Comparison of ENCODE assay signal across 14 cellular contexts in the genomic region with DNA sequence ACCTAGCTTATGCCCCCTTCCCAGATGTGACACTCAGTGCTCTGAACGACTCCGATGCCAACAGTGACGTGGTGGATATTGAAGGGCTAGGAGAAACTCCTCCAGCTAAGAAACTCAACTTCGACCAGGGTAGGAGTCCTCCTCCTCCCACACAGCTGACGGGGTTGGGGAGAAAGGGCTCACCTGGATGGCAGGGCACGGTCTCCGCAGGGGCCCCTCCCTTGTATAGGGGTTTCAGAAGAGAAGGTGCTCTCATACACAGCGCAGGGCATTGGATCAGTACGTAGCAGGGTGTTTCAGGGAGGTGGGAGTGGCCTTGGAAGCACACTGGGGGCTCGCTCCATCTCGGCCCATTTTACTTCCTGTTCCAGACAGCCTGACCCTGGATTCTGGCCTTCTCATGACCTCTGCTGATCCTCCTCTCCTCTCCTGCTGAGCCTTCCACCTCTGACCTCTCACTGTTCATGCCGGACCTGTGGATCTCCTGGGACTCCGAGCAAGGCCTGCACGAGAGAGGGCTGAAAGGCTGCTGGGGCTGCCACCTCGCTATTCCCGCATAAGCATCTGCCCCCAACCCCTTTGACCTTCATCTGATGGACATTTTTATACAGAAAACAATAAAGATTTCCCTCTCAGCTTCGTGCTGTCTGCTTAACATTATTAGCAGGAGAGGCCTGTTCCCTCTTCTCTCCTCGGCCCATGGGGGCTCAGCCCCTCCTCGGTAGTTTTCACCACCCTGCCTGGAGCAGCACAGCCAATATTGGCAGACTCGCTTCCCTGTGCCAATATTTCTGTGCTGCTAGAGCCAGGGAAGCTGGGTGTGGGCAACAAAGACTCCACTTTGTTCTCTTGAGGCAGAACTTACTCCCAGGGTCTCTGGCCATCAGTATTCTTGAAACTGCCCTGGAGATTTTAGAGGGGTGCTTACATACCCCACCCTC. TPM values are rescaled to one million over a fixed set of nuclear protein-coding genes. Genes with fewer than 3 reads are reported as not detected.
DNase-seq lines count a peak whose midpoint lies in the region; ATAC-seq, FAIRE-seq and TF ChIP-seq lines count a peak whose summit lies in the region.
"Had no signal": no experiment of that assay in that cellular context is flagged by ENCODE, and none has a peak within 500 bp of the region (broad histone marks: within the 10 kb centered on the region; RNA-seq: fewer than 3 reads in every experiment).

No MANE protein-coding gene starts in this region.

- H2BK120ac ChIP-seq in H9 (ENCODE audit: low read depth, low read length, poor library complexity, severe bottlenecking): no peak overlapping the region

- no peak overlapping the region for H4K8ac ChIP-seq in H9 (replicated peaks; ENCODE audit: insufficient read length, low read depth, low read length)

- CTCF ChIA-PET in HepG2 (lab: Yijun Ruan, JAX; ENCODE audit: low intra/inter-chr PET ratio, low total read pairs): no interaction called here

- ATAC-seq in HepG2 (no peak), HG03280 (IDR thresholded peaks at IDR 0.05; ENCODE audit: unreplicated experiment) (no peak), GM18867 (IDR thresholded peaks at IDR 0.05; ENCODE audit: unreplicated experiment) (no peak)
- ATAC-seq: mucosa of descending colon had no signal

- H3T11ph ChIP-seq in H9 (ENCODE audit: low read length): no peak overlapping the region

- H2AFZ ChIP-seq in HepG2 (ENCODE audit: low read length) (no peak overlapping the region), neural progenitor cell (replicated peaks) (no peak overlapping the region), H9 (ENCODE audit: low read length) (no peak overlapping the region)

- peak overlapping the region; percentile 59 to 75 for H3K27ac ChIP-seq in liver (ENCODE audit: low read depth in 1 of 2, low read length in 2 of 2)
- no peak overlapping the region for H3K27ac ChIP-seq in HepG2 (ENCODE audit: extremely low read length, insufficient read depth, low read length)
- peak overlapping the region; percentile 42 for H3K27ac ChIP-seq in cingulate gyrus (ENCODE audit: low read depth, low read length)
- no peak overlapping the region for H3K27ac ChIP-seq in neural progenitor cell
- peak overlapping the region; percentile 94 to 96 for H3K27ac ChIP-seq in uterus
- H3K27ac ChIP-seq in H9 (ENCODE audit: insufficient read length, low read depth, low read length): no peak overlapping the region

- H3K4ac ChIP-seq in H9 (ENCODE audit: low read depth, low read length): no peak overlapping the region

- H2BK15ac ChIP-seq in H9 (ENCODE audit: low read depth, low read length): no peak overlapping the region

- no peak overlapping the region for H4K5ac ChIP-seq in H9 (ENCODE audit: insufficient read length, low read depth, low read length)

- TF ChIP-seq EP300 in HepG2 (IDR thresholded peaks at IDR 0.05; ENCODE audit: low read depth in 2 of 2, low read length in 2 of 2): no peak
- no peak for TF ChIP-seq EP300 in HepG2 (CRISPR knock-in tag; IDR thresholded peaks at IDR 0.05; ENCODE audit: borderline replicate concordance)

- no peak for DNase-seq in HepG2 (ENCODE audit: low spot score)
- DNase-seq in neural progenitor cell (ENCODE audit: low spot score): no peak
- no peak for DNase-seq in uterus
- DNase-seq in H9: no peak
- DNase-seq: cerebellar nuclear complex, glutamatergic neuron, KG1, NCI-H2171, SHP77 treated with DMSO at 0.1 percent for 48 hours had no signal

- no peak for FAIRE-seq in HepG2 (lab: Jason Lieb, UNC)

- BruUV-seq in HepG2 (replicated peaks; lab: Mats Ljungman, UMichigan): no TSS peak

- H3K4me3 ChIP-seq in liver (ENCODE audit: low read depth in 1 of 3, low read length in 3 of 3) (no peak overlapping the region), HepG2 (replicated peaks in 1 of 3; ENCODE audit: insufficient read depth in 1 of 3, low read depth in 2 of 3, low read length in 3 of 3) (no peak overlapping the region), neural progenitor cell (no peak overlapping the region), uterus (peak overlapping the region in 1 of 2 donors; percentile 77)
- H3K4me3 ChIP-seq: mucosa of descending colon had no signal

- POLR2A ChIA-PET in HepG2 (lab: Yijun Ruan, JAX): no interaction called here

- H2BK20ac ChIP-seq in H9 (ENCODE audit: low read depth, low read length, poor library complexity, severe bottlenecking): no peak overlapping the region

- peaks cover 18% of the 10 kb centered on the region for H3K79me2 ChIP-seq in HepG2 (ENCODE audit: insufficient read depth, low read length)
- peaks cover 19% of the 10 kb centered on the region for H3K79me2 ChIP-seq in neural progenitor cell (ENCODE audit: low read depth)
- no peaks in the 10 kb centered on the region for H3K79me2 ChIP-seq in H9 (ENCODE audit: insufficient read depth, low read length)

- H3K23ac ChIP-seq in H9 (ENCODE audit: insufficient read length, low read depth, low read length): no peak overlapping the region

- H3K27me3 Mint-ChIP-seq in neural progenitor cell (ENCODE audit: insufficient read depth, low read depth): peaks cover 11% of the 10 kb centered on the region
- H3K27me3 Mint-ChIP-seq in H9 (ENCODE audit: low read depth): peaks cover 19% of the 10 kb centered on the region

- H2BK5ac ChIP-seq in H9 (ENCODE audit: insufficient read length, low read length): no peak overlapping the region

- intact Hi-C loops in HepG2 (cut with micrococcal nuclease; ENCODE audit: unreplicated experiment): no loop called here
- intact Hi-C loops in uterus (cut with DNase I; ENCODE audit: low total_unique reads): no loop called here

- peaks cover 41% of the 10 kb centered on the region for H3F3A ChIP-seq in neural progenitor cell (ENCODE audit: low read depth)

- H4K91ac ChIP-seq in H9 (ENCODE audit: insufficient read length, low read depth, low read length): no peak overlapping the region

- no peak overlapping the region for H3K14ac ChIP-seq in H9 (ENCODE audit: insufficient read depth, low read length)

- H3K4me3 Mint-ChIP-seq in neural progenitor cell (peak overlapping the region; percentile 15), H9 (peak overlapping the region in 1 of 2 experiments; percentile 42; a peak in 2 of 5 replicates)

- H3K36me3 ChIP-seq in liver (ENCODE audit: control insufficient read depth in 4 of 4, insufficient read depth in 3 of 4, low read depth in 1 of 4, low read length in 3 of 4): no peaks in the 10 kb centered on the region
- no peaks in the 10 kb centered on the region; a peak in 1 of 5 replicates for H3K36me3 ChIP-seq in HepG2 (replicated peaks in 1 of 2; ENCODE audit: control insufficient read depth in 1 of 2, insufficient read depth in 2 of 2, low read length in 2 of 2)
- no peaks in the 10 kb centered on the region for H3K36me3 ChIP-seq in neural progenitor cell
- no peaks in the 10 kb centered on the region for H3K36me3 ChIP-seq in uterus

- no peak overlapping the region for H3K9ac ChIP-seq in liver (ENCODE audit: low read depth in 1 of 2, low read length in 2 of 2)
- no peak overlapping the region for H3K9ac ChIP-seq in HepG2 (ENCODE audit: insufficient read depth, low read depth, low read length)
- no peak overlapping the region for H3K9ac ChIP-seq in neural progenitor cell
- no peak overlapping the region for H3K9ac ChIP-seq in H9 (ENCODE audit: extremely low read depth, insufficient read length, low read length)

- peaks cover 11 to 39% (median 25%) of the 10 kb centered on the region in 4 donors for H3K4me1 ChIP-seq in liver (ENCODE audit: control insufficient read depth in 4 of 4, insufficient read depth in 4 of 4, low read length in 3 of 4)
- peaks cover 44% of the 10 kb centered on the region for H3K4me1 ChIP-seq in HepG2 (ENCODE audit: insufficient read depth, low read length)
- H3K4me1 ChIP-seq in neural progenitor cell: peaks cover 15% of the 10 kb centered on the region
- peaks cover 0 to 4% of the 10 kb centered on the region in 2 donors for H3K4me1 ChIP-seq in uterus
- 0 out of 2 replicates have a peak, but pooled peaks cover 3% of the 10 kb centered on the region for H3K4me1 ChIP-seq in H9 (ENCODE audit: insufficient read depth, low read length)

- H4K20me1 ChIP-seq in HepG2 (ENCODE audit: insufficient read depth, low read length) (no peaks in the 10 kb centered on the region), neural progenitor cell (ENCODE audit: low read depth) (no peaks in the 10 kb centered on the region), H9 (ENCODE audit: control insufficient read depth, insufficient read depth, insufficient read length) (no peaks in the 10 kb centered on the region)

- no peak overlapping the region for H3K56ac ChIP-seq in H9 (ENCODE audit: insufficient read length, low read depth, low read length)

- H3K27ac Mint-ChIP-seq in neural progenitor cell: no peak overlapping the region
- H3K27ac Mint-ChIP-seq in H9: no peak overlapping the region; a peak in 1 of 7 replicates

- H3K9me3 ChIP-seq in liver (ENCODE audit: control insufficient read depth in 4 of 4, low read length in 3 of 4) (no peaks in the 10 kb centered on the region), HepG2 (ENCODE audit: low read length) (no peaks in the 10 kb centered on the region), neural progenitor cell (ENCODE audit: low read depth) (no peaks in the 10 kb centered on the region), uterus (no peaks in the 10 kb centered on the region), H9 (ENCODE audit: control insufficient read depth, low read depth, low read length) (no peaks in the 10 kb centered on the region)
- H3K9me3 ChIP-seq: mucosa of descending colon had no signal

- H2BK12ac ChIP-seq in H9 (ENCODE audit: insufficient read length, low read depth, low read length): no peak overlapping the region

- H3K18ac ChIP-seq in H9 (ENCODE audit: insufficient read length, low read depth, low read length): no peak overlapping the region

- peaks cover 15% of the 10 kb centered on the region for H3K23me2 ChIP-seq in H9 (ENCODE audit: insufficient read length, low read depth, low read length, poor library complexity, severe bottlenecking)

- in situ Hi-C loops in HepG2 (cut with HindIII; ENCODE audit: extremely low pct_ligation_motif_present, low pct_unique_long_range_greater_than_20kb): loop anchor here (10.0 kb wide), 1 partner anchor 352 kb away; no protein-coding TSS in a partner anchor

- no peak overlapping the region for H2AK5ac ChIP-seq in H9 (ENCODE audit: insufficient read length, low read length)

- TF ChIP-seq RAD21 in liver (IDR thresholded peaks at IDR 0.05): no peak
- TF ChIP-seq RAD21 in HepG2 (CRISPR knock-in tag; IDR thresholded peaks at IDR 0.05): no peak

- WGBS in liver: 81% methylated on average over 20 of the region's 20 CpGs
- WGBS in HepG2 (ENCODE audit: low lambda C conversion rate): 92% methylated on average over 16 of the region's 20 CpGs
- no CpG with 5 or more reads among the region's 20 CpGs for WGBS in H9 (ENCODE audit: extremely low coverage, insufficient read length, low lambda C conversion rate)

- TF ChIP-seq POLR2A in HepG2 (IDR thresholded peaks at IDR 0.05; ENCODE audit: insufficient read depth in 1 of 2, low read depth in 2 of 2, low read length in 2 of 2) (no peak), uterus (IDR thresholded peaks at IDR 0.05) (no peak)

- H3K4me2 ChIP-seq in HepG2 (ENCODE audit: low read depth, low read length) (no peak overlapping the region), neural progenitor cell (no peak overlapping the region), H9 (ENCODE audit: insufficient read depth, insufficient read length, low read length) (no peak overlapping the region)

- H3K36me3 Mint-ChIP-seq in neural progenitor cell: peaks cover 2% of the 10 kb centered on the region
- H3K36me3 Mint-ChIP-seq in H9 (ENCODE audit: insufficient read depth in 1 of 3, low read depth in 3 of 3): peaks cover 2 to 22% (median 3%) of the 10 kb centered on the region in 3 experiments; a peak in 4 of 7 replicates

- TF ChIP-seq CTCF in liver (IDR thresholded peaks at IDR 0.05; ENCODE audit: low read depth, low read length, missing input control) (no peak), HepG2 (CRISPR knock-in tag; IDR thresholded peaks at IDR 0.05) (no peak), neural progenitor cell (IDR thresholded peaks at IDR 0.05) (no peak), uterus (IDR thresholded peaks at IDR 0.05) (no peak), H9 (conservative IDR thresholded peaks at IDR 0.05) (no peak)

- H3K27me3 ChIP-seq in liver (ENCODE audit: control insufficient read depth in 4 of 4, insufficient read depth in 4 of 4, low read length in 3 of 4) (no peaks in the 10 kb centered on the region), HepG2 (ENCODE audit: control insufficient read depth in 1 of 2, insufficient read depth in 2 of 2, low read length in 2 of 2) (peaks cover 0 to under 1% of the 10 kb centered on the region in 2 experiments; a peak in 3 of 5 replicates), neural progenitor cell (peaks cover 21% of the 10 kb centered on the region), uterus (peaks cover 0 to 1% of the 10 kb centered on the region in 2 donors), H9 (ENCODE audit: insufficient read depth, low read length) (peaks cover under 1% of the 10 kb centered on the region; the same call in 1 of the 2 replicates)

- peaks cover 68% of the 10 kb centered on the region for H3K4me1 Mint-ChIP-seq in neural progenitor cell
- H3K4me1 Mint-ChIP-seq in H9: peaks cover 32 to 61% of the 10 kb centered on the region in 2 experiments

- no peaks in the 10 kb centered on the region for H3K79me1 ChIP-seq in H9 (ENCODE audit: insufficient read depth, low read depth, low read length, poor library complexity, severe bottlenecking)

- no peaks in the 10 kb centered on the region for H3K9me3 Mint-ChIP-seq in neural progenitor cell
- H3K9me3 Mint-ChIP-seq in H9: no peaks in the 10 kb centered on the region; a peak in 1 of 5 replicates

RNA-seq across cellular contexts. Expression of a gene that starts 4.7 kb away (rescaled TPM):
- 10 to 100 TPM; 13.5 to 65.5 TPM for total RNA-seq in liver
- polyA plus RNA-seq in liver: 100 to 1,000 TPM; 196 to 384 TPM
- 41.5 and 57.2 TPM in 2 replicates for total RNA-seq in HepG2 (2016; rRNA removed; fragmentation: Illumina TruSeq; extraction: Trizol)
- total RNA-seq in HepG2 (2016; cell fraction: cytosol; rRNA removed; fragmentation: Illumina TruSeq; extraction: Trizol; ENCODE audit: low read depth): 41.7 and 49.8 TPM in 2 replicates
- 33.3 and 56.0 TPM in 2 replicates for total RNA-seq in HepG2 (2016; cell fraction: insoluble cytoplasmic fraction; rRNA removed; fragmentation: Illumina TruSeq; extraction: Trizol)
- 52.1 and 66.6 TPM in 2 replicates for total RNA-seq in HepG2 (2016; cell fraction: membrane; rRNA removed; fragmentation: Illumina TruSeq; extraction: Trizol)
- total RNA-seq in HepG2 (2016; cell fraction: nucleus; rRNA removed; fragmentation: Illumina TruSeq; extraction: Trizol): 29.6 and 42.0 TPM in 2 replicates
- 113 and 121 TPM in 2 replicates for polyA plus RNA-seq in HepG2 (2011; rRNA removed)
- 136 and 149 TPM in 2 replicates for polyA plus RNA-seq in HepG2 (2011; cell fraction: cytosol; rRNA removed)
- 49.9 and 54.4 TPM in 2 replicates for polyA plus RNA-seq in HepG2 (2011; cell fraction: nucleus; rRNA removed)
- polyA plus RNA-seq in HepG2 (2012): 189 and 246 TPM in 2 replicates
- polyA plus RNA-seq in HepG2 (2016; cell fraction: cytosol; fragmentation: Illumina TruSeq; extraction: Trizol; ENCODE audit: low read depth): 191 and 227 TPM in 2 replicates
- 118 and 137 TPM in 2 replicates for polyA plus RNA-seq in HepG2 (2016; cell fraction: insoluble cytoplasmic fraction; fragmentation: Illumina TruSeq; extraction: Trizol; ENCODE audit: low read depth)
- polyA plus RNA-seq in HepG2 (2016; cell fraction: membrane; fragmentation: Illumina TruSeq; extraction: Trizol; ENCODE audit: low read depth): 209 and 217 TPM in 2 replicates
- polyA plus RNA-seq in HepG2 (2016; cell fraction: nucleus; fragmentation: Illumina TruSeq; extraction: Trizol; ENCODE audit: insufficient read depth, low read depth): 191 and 216 TPM in 2 replicates
- 81.4 and 128 TPM in 2 replicates for polyA minus RNA-seq in HepG2 (2011; rRNA and poly(A)+ RNA removed; ENCODE audit: low replicate concordance)
- 63.8 and 65.2 TPM in 2 replicates for polyA minus RNA-seq in HepG2 (2011; cell fraction: cytosol; rRNA and poly(A)+ RNA removed)
- polyA minus RNA-seq in HepG2 (2011; cell fraction: nucleus; rRNA and poly(A)+ RNA removed): 32.3 and 33.3 TPM in 2 replicates
- total RNA-seq in neural progenitor cell (ENCODE audit: low replicate concordance): 104 and 137 TPM in 2 replicates
- 100 to 1,000 TPM in 2 of 4 donors, 10 to 100 TPM in 2; 30.8 to 153 (median 101) TPM for total RNA-seq in uterus
- total RNA-seq in H9 (2021): 161 and 167 TPM in 2 replicates

RNA-seq across cellular contexts. Expression of a gene that starts 5.7 kb away (rescaled TPM):
- total RNA-seq in liver (1 to 10 TPM; 1.1 to 5.7 TPM), HepG2 (2016; rRNA removed; fragmentation: Illumina TruSeq; extraction: Trizol) (not detected in 2 replicates), neural progenitor cell (ENCODE audit: low replicate concordance) (3.8 and 5.3 TPM in 2 replicates), uterus (10 to 100 TPM in 3 of 4 donors, 1 to 10 TPM in 1; 9.7 to 32.8 (median 22.7) TPM), H9 (2021) (3.3 and 4.9 TPM in 2 replicates)
- polyA plus RNA-seq in liver (1 to 10 TPM; 1.7 to 1.8 TPM), HepG2 (2011; rRNA removed) (not detected in 2 replicates)
- not detected in 2 replicates for total RNA-seq in HepG2 (2016; cell fraction: cytosol; rRNA removed; fragmentation: Illumina TruSeq; extraction: Trizol; ENCODE audit: low read depth)
- not detected in 2 replicates for total RNA-seq in HepG2 (2016; cell fraction: insoluble cytoplasmic fraction; rRNA removed; fragmentation: Illumina TruSeq; extraction: Trizol)
- not detected in 2 replicates for total RNA-seq in HepG2 (2016; cell fraction: membrane; rRNA removed; fragmentation: Illumina TruSeq; extraction: Trizol)
- total RNA-seq in HepG2 (2016; cell fraction: nucleus; rRNA removed; fragmentation: Illumina TruSeq; extraction: Trizol): not detected in 2 replicates
- polyA plus RNA-seq in HepG2 (2011; cell fraction: cytosol; rRNA removed): not detected in 2 replicates
- polyA plus RNA-seq in HepG2 (2011; cell fraction: nucleus; rRNA removed): not detected in 2 replicates
- not detected in 2 replicates for polyA plus RNA-seq in HepG2 (2012)
- polyA plus RNA-seq in HepG2 (2016; cell fraction: cytosol; fragmentation: Illumina TruSeq; extraction: Trizol; ENCODE audit: low read depth): not detected in 2 replicates
- polyA plus RNA-seq in HepG2 (2016; cell fraction: insoluble cytoplasmic fraction; fragmentation: Illumina TruSeq; extraction: Trizol; ENCODE audit: low read depth): not detected in 2 replicates
- polyA plus RNA-seq in HepG2 (2016; cell fraction: membrane; fragmentation: Illumina TruSeq; extraction: Trizol; ENCODE audit: low read depth): not detected in 2 replicates
- polyA plus RNA-seq in HepG2 (2016; cell fraction: nucleus; fragmentation: Illumina TruSeq; extraction: Trizol; ENCODE audit: insufficient read depth, low read depth): not detected in 2 replicates
- not detected in 2 replicates for polyA minus RNA-seq in HepG2 (2011; rRNA and poly(A)+ RNA removed; ENCODE audit: low replicate concordance)
- not detected in 2 replicates for polyA minus RNA-seq in HepG2 (2011; cell fraction: cytosol; rRNA and poly(A)+ RNA removed)
- polyA minus RNA-seq in HepG2 (2011; cell fraction: nucleus; rRNA and poly(A)+ RNA removed): not detected in 2 replicates

RNA-seq across cellular contexts. Expression of a gene that starts 18.7 kb away (rescaled TPM):
- total RNA-seq in liver (10 to 100 TPM in 1 of 2 donors, 1 to 10 TPM in 1; 2.3 to 26.6 TPM), HepG2 (2016; rRNA removed; fragmentation: Illumina TruSeq; extraction: Trizol) (1.9 and 3.0 TPM in 2 replicates), neural progenitor cell (ENCODE audit: low replicate concordance) (1.4 TPM in 1 of 2 replicates, not detected in the other), uterus (1 to 10 TPM in 1 of 4 donors, under 1 TPM in 1, not detected in 2; 0.51 to 3.4 TPM), H9 (2021) (6.1 and 6.8 TPM in 2 replicates)
- polyA plus RNA-seq in liver (10 to 100 TPM; 33.3 to 43.2 TPM), HepG2 (2011; rRNA removed) (2.2 and 3.4 TPM in 2 replicates)
- 0.51 and 0.71 TPM in 2 replicates for total RNA-seq in HepG2 (2016; cell fraction: cytosol; rRNA removed; fragmentation: Illumina TruSeq; extraction: Trizol; ENCODE audit: low read depth)
- 1.8 and 3.1 TPM in 2 replicates for total RNA-seq in HepG2 (2016; cell fraction: insoluble cytoplasmic fraction; rRNA removed; fragmentation: Illumina TruSeq; extraction: Trizol)
- total RNA-seq in HepG2 (2016; cell fraction: membrane; rRNA removed; fragmentation: Illumina TruSeq; extraction: Trizol): 1.5 and 1.6 TPM in 2 replicates
- 5.5 and 6.1 TPM in 2 replicates for total RNA-seq in HepG2 (2016; cell fraction: nucleus; rRNA removed; fragmentation: Illumina TruSeq; extraction: Trizol)
- polyA plus RNA-seq in HepG2 (2011; cell fraction: cytosol; rRNA removed): 2.1 and 2.2 TPM in 2 replicates
- 6.8 and 9.2 TPM in 2 replicates for polyA plus RNA-seq in HepG2 (2011; cell fraction: nucleus; rRNA removed)
- 5.4 and 8.2 TPM in 2 replicates for polyA plus RNA-seq in HepG2 (2012)
- 0.70 and 1.4 TPM in 2 replicates for polyA plus RNA-seq in HepG2 (2016; cell fraction: cytosol; fragmentation: Illumina TruSeq; extraction: Trizol; ENCODE audit: low read depth)
- 5.9 and 6.3 TPM in 2 replicates for polyA plus RNA-seq in HepG2 (2016; cell fraction: insoluble cytoplasmic fraction; fragmentation: Illumina TruSeq; extraction: Trizol; ENCODE audit: low read depth)
- polyA plus RNA-seq in HepG2 (2016; cell fraction: membrane; fragmentation: Illumina TruSeq; extraction: Trizol; ENCODE audit: low read depth): 1.7 TPM in 2 replicates
- polyA plus RNA-seq in HepG2 (2016; cell fraction: nucleus; fragmentation: Illumina TruSeq; extraction: Trizol; ENCODE audit: insufficient read depth, low read depth): 15.2 and 15.6 TPM in 2 replicates
- 4.8 and 7.6 TPM in 2 replicates for polyA minus RNA-seq in HepG2 (2011; rRNA and poly(A)+ RNA removed; ENCODE audit: low replicate concordance)
- polyA minus RNA-seq in HepG2 (2011; cell fraction: cytosol; rRNA and poly(A)+ RNA removed): 2.9 and 4.4 TPM in 2 replicates
- 3.1 and 5.2 TPM in 2 replicates for polyA minus RNA-seq in HepG2 (2011; cell fraction: nucleus; rRNA and poly(A)+ RNA removed)

RNA-seq across cellular contexts. Expression of a gene that starts 21.3 kb away (rescaled TPM):
- total RNA-seq in liver (1 to 10 TPM in 1 of 2 donors, not detected in 1; 3.1 TPM), HepG2 (2016; rRNA removed; fragmentation: Illumina TruSeq; extraction: Trizol) (not detected in 2 replicates), neural progenitor cell (ENCODE audit: low replicate concordance) (0.21 and 0.40 TPM in 2 replicates), uterus (under 1 TPM in 2 of 4 donors, not detected in 2; 0.14 to 0.34 TPM), H9 (2021) (0.81 and 1.9 TPM in 2 replicates)
- polyA plus RNA-seq in liver (under 1 TPM; 0.03 to 0.24 TPM), HepG2 (2011; rRNA removed) (not detected in 2 replicates)
- not detected in 2 replicates for total RNA-seq in HepG2 (2016; cell fraction: cytosol; rRNA removed; fragmentation: Illumina TruSeq; extraction: Trizol; ENCODE audit: low read depth)
- not detected in 2 replicates for total RNA-seq in HepG2 (2016; cell fraction: insoluble cytoplasmic fraction; rRNA removed; fragmentation: Illumina TruSeq; extraction: Trizol)
- total RNA-seq in HepG2 (2016; cell fraction: membrane; rRNA removed; fragmentation: Illumina TruSeq; extraction: Trizol): not detected in 2 replicates
- total RNA-seq in HepG2 (2016; cell fraction: nucleus; rRNA removed; fragmentation: Illumina TruSeq; extraction: Trizol): not detected in 2 replicates
- not detected in 2 replicates for polyA plus RNA-seq in HepG2 (2011; cell fraction: cytosol; rRNA removed)
- not detected in 2 replicates for polyA plus RNA-seq in HepG2 (2011; cell fraction: nucleus; rRNA removed)
- 0.60 and 0.94 TPM in 2 replicates for polyA plus RNA-seq in HepG2 (2012)
- polyA plus RNA-seq in HepG2 (2016; cell fraction: cytosol; fragmentation: Illumina TruSeq; extraction: Trizol; ENCODE audit: low read depth): not detected in 2 replicates
- polyA plus RNA-seq in HepG2 (2016; cell fraction: insoluble cytoplasmic fraction; fragmentation: Illumina TruSeq; extraction: Trizol; ENCODE audit: low read depth): not detected in 2 replicates
- polyA plus RNA-seq in HepG2 (2016; cell fraction: membrane; fragmentation: Illumina TruSeq; extraction: Trizol; ENCODE audit: low read depth): not detected in 2 replicates
- polyA plus RNA-seq in HepG2 (2016; cell fraction: nucleus; fragmentation: Illumina TruSeq; extraction: Trizol; ENCODE audit: insufficient read depth, low read depth): not detected in 2 replicates
- polyA minus RNA-seq in HepG2 (2011; rRNA and poly(A)+ RNA removed; ENCODE audit: low replicate concordance): not detected in 2 replicates
- not detected in 2 replicates for polyA minus RNA-seq in HepG2 (2011; cell fraction: cytosol; rRNA and poly(A)+ RNA removed)
- polyA minus RNA-seq in HepG2 (2011; cell fraction: nucleus; rRNA and poly(A)+ RNA removed): not detected in 2 replicates

RNA-seq across cellular contexts. Expression of a gene that starts 26.7 kb away (rescaled TPM):
- 1 to 10 TPM; 1.7 to 3.3 TPM for total RNA-seq in liver
- 1 to 10 TPM; 3.0 to 8.2 TPM for polyA plus RNA-seq in liver
- total RNA-seq in HepG2 (2016; rRNA removed; fragmentation: Illumina TruSeq; extraction: Trizol): not detected in 2 replicates
- total RNA-seq in HepG2 (2016; cell fraction: cytosol; rRNA removed; fragmentation: Illumina TruSeq; extraction: Trizol; ENCODE audit: low read depth): not detected in 2 replicates
- not detected in 2 replicates for total RNA-seq in HepG2 (2016; cell fraction: insoluble cytoplasmic fraction; rRNA removed; fragmentation: Illumina TruSeq; extraction: Trizol)
- not detected in 2 replicates for total RNA-seq in HepG2 (2016; cell fraction: membrane; rRNA removed; fragmentation: Illumina TruSeq; extraction: Trizol)
- total RNA-seq in HepG2 (2016; cell fraction: nucleus; rRNA removed; fragmentation: Illumina TruSeq; extraction: Trizol): not detected in 2 replicates
- not detected in 2 replicates for polyA plus RNA-seq in HepG2 (2011; rRNA removed)
- polyA plus RNA-seq in HepG2 (2011; cell fraction: cytosol; rRNA removed): not detected in 2 replicates
- polyA plus RNA-seq in HepG2 (2011; cell fraction: nucleus; rRNA removed): not detected in 2 replicates
- polyA plus RNA-seq in HepG2 (2012): 0.27 and 0.29 TPM in 2 replicates
- polyA plus RNA-seq in HepG2 (2016; cell fraction: cytosol; fragmentation: Illumina TruSeq; extraction: Trizol; ENCODE audit: low read depth): not detected in 2 replicates
- not detected in 2 replicates for polyA plus RNA-seq in HepG2 (2016; cell fraction: insoluble cytoplasmic fraction; fragmentation: Illumina TruSeq; extraction: Trizol; ENCODE audit: low read depth)
- not detected in 2 replicates for polyA plus RNA-seq in HepG2 (2016; cell fraction: membrane; fragmentation: Illumina TruSeq; extraction: Trizol; ENCODE audit: low read depth)
- not detected in 2 replicates for polyA plus RNA-seq in HepG2 (2016; cell fraction: nucleus; fragmentation: Illumina TruSeq; extraction: Trizol; ENCODE audit: insufficient read depth, low read depth)
- polyA minus RNA-seq in HepG2 (2011; rRNA and poly(A)+ RNA removed; ENCODE audit: low replicate concordance): not detected in 2 replicates
- polyA minus RNA-seq in HepG2 (2011; cell fraction: cytosol; rRNA and poly(A)+ RNA removed): not detected in 2 replicates
- not detected in 2 replicates for polyA minus RNA-seq in HepG2 (2011; cell fraction: nucleus; rRNA and poly(A)+ RNA removed)
- total RNA-seq in neural progenitor cell (ENCODE audit: low replicate concordance): not detected in 2 replicates
- total RNA-seq in uterus: 1 to 10 TPM in 1 of 4 donors, under 1 TPM in 3; 0.14 to 10.0 (median 0.85) TPM
- 0.13 TPM in 1 of 2 replicates, not detected in the other for total RNA-seq in H9 (2021)

Comparison
In these comparisons a context has a peak if more than half of its experiments do, and no peak if none do; other contexts are left out.
1. H3K27ac ChIP-seq: peak in liver (2 of 2), cingulate gyrus (single experiment) and uterus (2 of 2); none in HepG2 (single experiment), neural progenitor cell (single experiment) and H9 (single experiment).